8 cellular contexts compared by ENCODE assay signal in genomic region chr1:25703671-25704637, GRCh38.
DNase-seq lines count a peak whose midpoint lies in the region; ATAC-seq and TF ChIP-seq lines count a peak whose summit lies in the region.
"Had no signal": no experiment of that assay in that cellular context is flagged by ENCODE, and none has a peak within 500 bp of the region (broad histone marks: within the 10 kb centered on the region; RNA-seq: fewer than 3 reads in every experiment).

No MANE protein-coding gene starts in this region.

- H3K4me3 Mint-ChIP-seq in GM23338, result no peak overlapping the region; the same call in 2 of the 3 replicates
- no peak overlapping the region for H3K4me3 Mint-ChIP-seq in T-helper 17 cell
- H3K4me3 Mint-ChIP-seq: memory B cell had no signal

- H3F3A ChIP-seq in GM23338 (replicated peaks; ENCODE audit: low read depth), result 0 out of 2 replicates have a peak, but pooled peaks cover 7% of the 10 kb centered on the region

- H4K20me1 ChIP-seq in GM23338 (replicated peaks; ENCODE audit: insufficient read depth), result no peaks in the 10 kb centered on the region

- H3K36me3 Mint-ChIP-seq in GM23338 (ENCODE audit: low read depth), result no peaks in the 10 kb centered on the region
- H3K36me3 Mint-ChIP-seq in T-helper 17 cell (ENCODE audit: low read depth), result no peaks in the 10 kb centered on the region
- H3K36me3 Mint-ChIP-seq: memory B cell had no signal

- H3K4me3 ChIP-seq in GM23338 (no peak overlapping the region), gastroesophageal sphincter (no peak overlapping the region), skeletal muscle tissue (ENCODE audit: low read length in 3 of 3) (no peak overlapping the region), A673 (ENCODE audit: low read depth, low read length, poor library complexity, severe bottlenecking) (no peak overlapping the region), HAP-1 (no peak overlapping the region)

- no peaks in the 10 kb centered on the region for H3K9me3 ChIP-seq in T-helper 17 cell (ENCODE audit: control insufficient read depth, low read length, poor library complexity, severe bottlenecking)
- H3K9me3 ChIP-seq in gastroesophageal sphincter, result no peaks in the 10 kb centered on the region
- H3K9me3 ChIP-seq in skeletal muscle tissue (ENCODE audit: control insufficient read depth in 3 of 3, low read length in 3 of 3), result no peaks in the 10 kb centered on the region
- H3K9me3 ChIP-seq in A673 (ENCODE audit: low read depth, low read length, poor library complexity, severe bottlenecking), result no peaks in the 10 kb centered on the region
- no peaks in the 10 kb centered on the region for H3K9me3 ChIP-seq in HAP-1

- H3K9ac ChIP-seq in skeletal muscle tissue (ENCODE audit: low read depth in 1 of 3, low read length in 3 of 3), result peak overlapping the region in 2 of 3 donors; percentile 45 to 53

- TF ChIP-seq EP300 in gastroesophageal sphincter (IDR thresholded peaks at IDR 0.05), result no peak

- H3K27me3 Mint-ChIP-seq in GM23338 (ENCODE audit: insufficient read depth, low read depth, poor library complexity) (peaks cover 5% of the 10 kb centered on the region), T-helper 17 cell (no peaks in the 10 kb centered on the region)

- TF ChIP-seq CTCF in GM23338 (conservative IDR thresholded peaks at IDR 0.05; ENCODE audit: low read depth in 2 of 2) (no peak), gastroesophageal sphincter (IDR thresholded peaks at IDR 0.05) (no peak), A673 (conservative IDR thresholded peaks at IDR 0.05; ENCODE audit: low read depth, low read length) (no peak)

- H3K27me3 ChIP-seq in GM23338 (ENCODE audit: insufficient read depth) (no peaks in the 10 kb centered on the region), gastroesophageal sphincter (no peaks in the 10 kb centered on the region), skeletal muscle tissue (ENCODE audit: control insufficient read depth in 3 of 3, insufficient read depth in 3 of 3, low read length in 3 of 3) (no peaks in the 10 kb centered on the region), A673 (replicated peaks; ENCODE audit: insufficient read depth, low read depth, low read length, poor library complexity) (no peaks in the 10 kb centered on the region), HAP-1 (ENCODE audit: low read depth) (no peaks in the 10 kb centered on the region)

- H3K27ac ChIP-seq in GM23338 (ENCODE audit: low read depth) (no peak overlapping the region), gastroesophageal sphincter (peak overlapping the region in 2 of 4 donors; percentile 17 to 87), skeletal muscle tissue (ENCODE audit: low read depth, low read length) (no peak overlapping the region), A673 (ENCODE audit: low read depth, low read length, poor library complexity, severe bottlenecking) (no peak overlapping the region)

- H2AFZ ChIP-seq in GM23338, result no peak overlapping the region

- POLR2A ChIA-PET in A673 (lab: Charles Lee; ENCODE audit: low non-redundant PET), result no interaction called here

- H3K4me1 Mint-ChIP-seq in GM23338, result peaks cover 73% of the 10 kb centered on the region
- H3K4me1 Mint-ChIP-seq in T-helper 17 cell, result peaks cover 33% of the 10 kb centered on the region
- H3K4me1 Mint-ChIP-seq: memory B cell had no signal

- DNase-seq in GM23338 (ENCODE audit: low spot score) (no peak), T-helper 17 cell (no peak), A673 (ENCODE audit: low spot score) (no peak), NCI-H2227 treated with DMSO at 0.1 percent for 48 hours (lab: John Stamatoyannopoulos, UW) (no peak), HAP-1 (ENCODE audit: low spot score in 2 of 2) (no peak)

- H3K9me2 ChIP-seq in GM23338 (ENCODE audit: insufficient read depth), result no peaks in the 10 kb centered on the region

- BruUV-seq in A673 (replicated peaks; lab: Mats Ljungman, UMichigan), result no TSS peak

- in situ Hi-C loops in HAP-1 (cut with MboI; ENCODE audit: low sequenced_read_pairs), result no loop called here

- no peaks in the 10 kb centered on the region; the same call in 2 of the 3 replicates for H3K9me3 Mint-ChIP-seq in GM23338
- H3K9me3 Mint-ChIP-seq: memory B cell had no signal

- H3K27ac Mint-ChIP-seq in GM23338 (peak overlapping the region; percentile 14; the same call in 1 of the 2 replicates), T-helper 17 cell (peak overlapping the region; percentile 83)
- H3K27ac Mint-ChIP-seq: memory B cell had no signal

- ATAC-seq in GM23338 (no peak), T-helper 17 cell (peak; percentile 90), gastroesophageal sphincter (peak; percentile 21)

- no peak overlapping the region for H3K4me2 ChIP-seq in GM23338

- H3K36me3 ChIP-seq in GM23338 (ENCODE audit: insufficient read depth) (no peaks in the 10 kb centered on the region), gastroesophageal sphincter (no peaks in the 10 kb centered on the region), skeletal muscle tissue (ENCODE audit: control insufficient read depth in 3 of 3, insufficient read depth in 3 of 3, low read length in 3 of 3) (no peaks in the 10 kb centered on the region), A673 (ENCODE audit: insufficient read depth, low read length, poor library complexity, severe bottlenecking) (no peaks in the 10 kb centered on the region), HAP-1 (replicated peaks) (no peaks in the 10 kb centered on the region)

- TF ChIP-seq POLR2A in gastroesophageal sphincter (IDR thresholded peaks at IDR 0.05), result no peak

- WGBS in gastroesophageal sphincter (ENCODE audit: low coverage in 1 of 2), 2 donors, result 63 to 78% methylated on average over 4 to 5 of the region's 11 CpGs

- CTCF ChIA-PET in A673 (lab: Charles Lee), result no interaction called here

- no peaks in the 10 kb centered on the region for H3K79me2 ChIP-seq in GM23338 (replicated peaks; ENCODE audit: insufficient read depth)

- intact Hi-C loops in A673 (cut with micrococcal nuclease; ENCODE audit: unreplicated experiment), result no loop called here

- H3K4me1 ChIP-seq in GM23338 (ENCODE audit: insufficient read depth) (peaks cover 60% of the 10 kb centered on the region), gastroesophageal sphincter (peaks cover 13 to 99% (median 29%) of the 10 kb centered on the region in 3 donors), skeletal muscle tissue (ENCODE audit: control insufficient read depth in 3 of 3, insufficient read depth in 3 of 3, low read length in 3 of 3) (peaks cover 63 to 67% (median 64%) of the 10 kb centered on the region in 3 donors), A673 (ENCODE audit: insufficient read depth, low read length, poor library complexity, severe bottlenecking) (peaks cover 8% of the 10 kb centered on the region), HAP-1 (peaks cover 4% of the 10 kb centered on the region; the same call in 1 of the 2 replicates)

TF ChIP-seq in GM23338, 12 proteins besides CTCF, POLR2A, EP300 and RAD21 (continues in another document):
- TF ChIP-seq STAT1 (IDR thresholded peaks at IDR 0.05; ENCODE audit: unreplicated experiment), result no peak
- TF ChIP-seq EZH2phosphoT487 (IDR thresholded peaks at IDR 0.05; ENCODE audit: unreplicated experiment), result no peak
- no peak for TF ChIP-seq POLR2AphosphoS5 (IDR thresholded peaks at IDR 0.05; ENCODE audit: low read depth)
